ENCODE assay signal across 8 cellular contexts in genomic region chr2:219499058-219499307, GRCh38. TPM values are rescaled to one million over a fixed set of nuclear protein-coding genes. Genes with fewer than 3 reads are reported as not detected.
DNase-seq lines count a peak whose midpoint lies in the region; ATAC-seq, FAIRE-seq and TF ChIP-seq lines count a peak whose summit lies in the region.

No MANE protein-coding gene starts in this region.

- H3K36me3 Mint-ChIP-seq in T-helper 2 cell treated with Interferon-gamma antibody and Interleukin-4, amounts not matched to agents 5 μg/mL and 100 μg/mL, for 36 hours (ENCODE audit: low read depth), result peaks cover 9% of the 10 kb centered on the region
- H3K36me3 Mint-ChIP-seq in activated naive CD4-positive, alpha-beta T cell treated with anti-CD3 and anti-CD28 coated beads, Interleukin-2, amount 50 U/mL, for 72 hours, result peaks cover 9 to 19% of the 10 kb centered on the region in 2 donors

- peaks cover 0 to 3% of the 10 kb centered on the region in 2 experiments for H3K36me3 ChIP-seq in keratinocyte (ENCODE audit: control insufficient read depth in 2 of 2, extremely low read depth in 1 of 2, insufficient read depth in 2 of 2, low read length in 2 of 2)
- H3K36me3 ChIP-seq in suprapubic skin, result peaks cover 11% of the 10 kb centered on the region

- no peaks in the 10 kb centered on the region for H3K9me3 ChIP-seq in keratinocyte (ENCODE audit: control insufficient read depth, low read depth, low read length)
- H3K9me3 ChIP-seq in suprapubic skin, result no peaks in the 10 kb centered on the region

- H3K27ac ChIP-seq in keratinocyte (ENCODE audit: control insufficient read depth, insufficient read depth, low read length), result peak overlapping the region; percentile 79
- peak overlapping the region; percentile 86 for H3K27ac ChIP-seq in suprapubic skin

- peaks cover 32% of the 10 kb centered on the region for H3K4me1 Mint-ChIP-seq in T-helper 2 cell treated with Interferon-gamma antibody and Interleukin-4, amounts not matched to agents 5 μg/mL and 100 μg/mL, for 36 hours (ENCODE audit: low read depth)

- peak overlapping the region; percentile 98 for H3K4me2 ChIP-seq in keratinocyte (ENCODE audit: control insufficient read depth, extremely low read depth, insufficient read depth, low read depth, low read length)

- H3K4me3 ChIP-seq in keratinocyte (ENCODE audit: control insufficient read depth in 2 of 3, extremely low read depth in 1 of 3, insufficient read depth in 2 of 3, low read depth in 1 of 3, low read length in 3 of 3), result peak overlapping the region; percentile 62 to 83 (median 80)
- H3K4me3 ChIP-seq in suprapubic skin, result peak overlapping the region; percentile 79

- no peak for TF ChIP-seq CTCF in keratinocyte (optimal IDR thresholded peaks at IDR 0.05 in 1 of 3, IDR thresholded peaks at IDR 0.05 in 1 of 3, conservative IDR thresholded peaks at IDR 0.05 in 1 of 3; ENCODE audit: extremely low read depth in 1 of 3, insufficient read depth in 2 of 3, low read length in 3 of 3)
- no peak for TF ChIP-seq CTCF in suprapubic skin (IDR thresholded peaks at IDR 0.05)

- TF ChIP-seq EP300 in suprapubic skin (IDR thresholded peaks at IDR 0.05), result no peak

- peak overlapping the region; percentile 70 for H2AFZ ChIP-seq in keratinocyte (ENCODE audit: control insufficient read depth, low read length)

- peaks cover 3% of the 10 kb centered on the region for H4K20me1 ChIP-seq in keratinocyte (ENCODE audit: control insufficient read depth, extremely low read depth, insufficient read depth, low read length)

- H3K27me3 Mint-ChIP-seq in T-helper 2 cell treated with Interferon-gamma antibody and Interleukin-4, amounts not matched to agents 5 μg/mL and 100 μg/mL, for 36 hours (ENCODE audit: low read depth), result peaks cover 39% of the 10 kb centered on the region

- no peaks in the 10 kb centered on the region for H3K9me1 ChIP-seq in keratinocyte (ENCODE audit: control insufficient read depth, extremely low read depth, insufficient read depth, low read length)

- H3K27ac Mint-ChIP-seq in T-helper 2 cell treated with Interferon-gamma antibody and Interleukin-4, amounts not matched to agents 5 μg/mL and 100 μg/mL, for 36 hours, result peak overlapping the region; percentile 90
- peak overlapping the region; percentile 75 to 90 for H3K27ac Mint-ChIP-seq in activated naive CD4-positive, alpha-beta T cell treated with anti-CD3 and anti-CD28 coated beads, Interleukin-2, amount 50 U/mL, for 72 hours

- no peak for FAIRE-seq in keratinocyte (lab: Jason Lieb, UNC)

- peaks cover 44% of the 10 kb centered on the region for H3K27me3 ChIP-seq in keratinocyte (ENCODE audit: control insufficient read depth, extremely low read depth, insufficient read depth, low read length)
- H3K27me3 ChIP-seq in suprapubic skin, result peaks cover 36% of the 10 kb centered on the region

- dilution Hi-C loops in keratinocyte (cut with MboI; ENCODE audit: extremely low pct_ligation_motif_present, low sequenced_read_pairs), result no loop called here

- H3K9ac ChIP-seq in keratinocyte (ENCODE audit: control insufficient read depth, extremely low read depth, insufficient read depth, low read length), result peak overlapping the region; percentile 89

- H3K4me3 Mint-ChIP-seq in T-helper 2 cell treated with Interferon-gamma antibody and Interleukin-4, amounts not matched to agents 5 μg/mL and 100 μg/mL, for 36 hours, result peak overlapping the region; percentile 94

- DNase-seq in T-helper 2 cell treated with Interferon-gamma antibody and Interleukin-4, amounts not matched to agents 5 μg/mL and 100 μg/mL, for 36 hours (ENCODE audit: low spot score), result no peak
- DNase-seq in T-helper 2 cell (no peak), keratinocyte (ENCODE audit: low read depth, low spot score) (no peak), suprapubic skin (ENCODE audit: low spot score in 2 of 2) (no peak), hippocampal formation (lab: John Stamatoyannopoulos, UW) (no peak)
- DNase-seq in activated naive CD4-positive, alpha-beta T cell treated with anti-CD3 and anti-CD28 coated beads, Interleukin-2, amount 50 U/mL, for 72 hours (ENCODE audit: low spot score in 2 of 2), result no peak
- no peak for DNase-seq in effector CD4-positive, alpha-beta T cell

- H3K9me3 Mint-ChIP-seq in T-helper 2 cell treated with Interferon-gamma antibody and Interleukin-4, amounts not matched to agents 5 μg/mL and 100 μg/mL, for 36 hours, result no peaks in the 10 kb centered on the region
- H3K9me3 Mint-ChIP-seq in activated naive CD4-positive, alpha-beta T cell treated with anti-CD3 and anti-CD28 coated beads, Interleukin-2, amount 50 U/mL, for 72 hours, result no peaks in the 10 kb centered on the region

- no peak for TF ChIP-seq POLR2A in suprapubic skin (IDR thresholded peaks at IDR 0.05)

- WGBS in suprapubic skin, result 0% methylated on average over 3 of the region's 3 CpGs

- peaks cover 7% of the 10 kb centered on the region for H3K79me2 ChIP-seq in keratinocyte (ENCODE audit: control insufficient read depth, insufficient read depth, low read length)

- ATAC-seq in activated naive CD4-positive, alpha-beta T cell treated with anti-CD3 and anti-CD28 coated beads, Interleukin-2, amount 50 U/mL, for 72 hours, result no peak
- ATAC-seq in GM19452 (IDR thresholded peaks at IDR 0.05; ENCODE audit: unreplicated experiment), result no peak

- H3K4me1 ChIP-seq in keratinocyte (ENCODE audit: control insufficient read depth, extremely low read depth, insufficient read depth, low read length) (peaks cover 15% of the 10 kb centered on the region), suprapubic skin (peaks cover 33% of the 10 kb centered on the region)

RNA-seq across cellular contexts. Expression of gene GMPPA, which starts 0.3 kb away (rescaled TPM):
- 10 to 100 TPM; 29.1 to 34.1 TPM for total RNA-seq in activated naive CD4-positive, alpha-beta T cell treated with anti-CD3 and anti-CD28 coated beads, Interleukin-2, amount 50 U/mL, for 72 hours
- polyA plus RNA-seq in keratinocyte, result 50.6 to 63.4 TPM (median 57.6 TPM) in 3 replicates
- polyA plus RNA-seq in keratinocyte (2011; ENCODE audit: low read depth), result 4.1 TPM
- 50.5 and 53.2 TPM in 2 replicates for polyA plus RNA-seq in keratinocyte (2011; cell fraction: cytosol; rRNA removed)
- polyA plus RNA-seq in keratinocyte (2011; cell fraction: nucleus; rRNA removed), result 64.4 and 79.0 TPM in 2 replicates
- polyA plus RNA-seq in keratinocyte (2012; ENCODE audit: low replicate concordance), result 25.4 and 39.5 TPM in 2 replicates
- 66.2 to 112 TPM (median 83.0 TPM) in 3 replicates for polyA minus RNA-seq in keratinocyte
- polyA minus RNA-seq in keratinocyte (2011; cell fraction: cytosol; rRNA and poly(A)+ RNA removed), result 50.5 TPM
- polyA minus RNA-seq in keratinocyte (2011; cell fraction: nucleus; rRNA and poly(A)+ RNA removed), result 23.8 and 26.3 TPM in 2 replicates
- total RNA-seq in suprapubic skin, result 10 to 100 TPM; 18.3 to 31.3 (median 22.3) TPM

RNA-seq across cellular contexts. Expression of gene ASIC4, which starts 15.3 kb away (rescaled TPM):
- total RNA-seq in activated naive CD4-positive, alpha-beta T cell treated with anti-CD3 and anti-CD28 coated beads, Interleukin-2, amount 50 U/mL, for 72 hours, result under 1 TPM; 0.16 to 0.98 TPM
- not detected in 3 replicates for polyA plus RNA-seq in keratinocyte
- not detected for polyA plus RNA-seq in keratinocyte (2011; ENCODE audit: low read depth)
- polyA plus RNA-seq in keratinocyte (2011; cell fraction: cytosol; rRNA removed), result not detected in 2 replicates
- polyA plus RNA-seq in keratinocyte (2011; cell fraction: nucleus; rRNA removed), result 0.05 TPM in 1 of 2 replicates, not detected in the other
- 0.11 TPM in 1 of 2 replicates, not detected in the other for polyA plus RNA-seq in keratinocyte (2012; ENCODE audit: low replicate concordance)
- polyA minus RNA-seq in keratinocyte, result not detected in 3 replicates
- polyA minus RNA-seq in keratinocyte (2011; cell fraction: cytosol; rRNA and poly(A)+ RNA removed), result not detected
- polyA minus RNA-seq in keratinocyte (2011; cell fraction: nucleus; rRNA and poly(A)+ RNA removed), result not detected in 2 replicates
- total RNA-seq in suprapubic skin, result not detected

RNA-seq across cellular contexts. Expression of gene CHPF, which starts 44.6 kb away (rescaled TPM):
- total RNA-seq in activated naive CD4-positive, alpha-beta T cell treated with anti-CD3 and anti-CD28 coated beads, Interleukin-2, amount 50 U/mL, for 72 hours, result 10 to 100 TPM; 13.2 to 16.7 TPM
- polyA plus RNA-seq in keratinocyte, result 24.4 to 63.7 TPM (median 50.9 TPM) in 3 replicates
- 12.2 TPM for polyA plus RNA-seq in keratinocyte (2011; ENCODE audit: low read depth)
- 23.4 and 59.7 TPM in 2 replicates for polyA plus RNA-seq in keratinocyte (2011; cell fraction: cytosol; rRNA removed)
- polyA plus RNA-seq in keratinocyte (2011; cell fraction: nucleus; rRNA removed), result 82.1 and 134 TPM in 2 replicates
- polyA plus RNA-seq in keratinocyte (2012; ENCODE audit: low replicate concordance), result 67.0 and 81.8 TPM in 2 replicates
- 24.4 to 61.4 TPM (median 36.5 TPM) in 3 replicates for polyA minus RNA-seq in keratinocyte
- polyA minus RNA-seq in keratinocyte (2011; cell fraction: cytosol; rRNA and poly(A)+ RNA removed), result 159 TPM
- 132 and 181 TPM in 2 replicates for polyA minus RNA-seq in keratinocyte (2011; cell fraction: nucleus; rRNA and poly(A)+ RNA removed)
- 10 to 100 TPM; 28.8 to 62.1 (median 49.3) TPM for total RNA-seq in suprapubic skin

RNA-seq across cellular contexts. Expression of gene TMEM198, which starts 44.8 kb away (rescaled TPM):
- total RNA-seq in activated naive CD4-positive, alpha-beta T cell treated with anti-CD3 and anti-CD28 coated beads, Interleukin-2, amount 50 U/mL, for 72 hours, result 1 to 10 TPM; 1.8 to 6.1 TPM
- polyA plus RNA-seq in keratinocyte, result 0.81 to 1.5 TPM (median 0.82 TPM) in 3 replicates
- not detected for polyA plus RNA-seq in keratinocyte (2011; ENCODE audit: low read depth)
- polyA plus RNA-seq in keratinocyte (2011; cell fraction: cytosol; rRNA removed), result 0.32 and 0.44 TPM in 2 replicates
- 10.9 and 11.5 TPM in 2 replicates for polyA plus RNA-seq in keratinocyte (2011; cell fraction: nucleus; rRNA removed)
- 0.61 and 0.83 TPM in 2 replicates for polyA plus RNA-seq in keratinocyte (2012; ENCODE audit: low replicate concordance)
- polyA minus RNA-seq in keratinocyte, result 0.13 to 1.1 TPM (median 0.26 TPM) in 3 replicates
- not detected for polyA minus RNA-seq in keratinocyte (2011; cell fraction: cytosol; rRNA and poly(A)+ RNA removed)
- 0.42 and 0.70 TPM in 2 replicates for polyA minus RNA-seq in keratinocyte (2011; cell fraction: nucleus; rRNA and poly(A)+ RNA removed)
- 1 to 10 TPM in 3 of 4 donors, under 1 TPM in 1; 0.56 to 1.9 (median 1.4) TPM for total RNA-seq in suprapubic skin
